Comparison of ENCODE assay signal across 8 cellular contexts in the genomic region with DNA sequence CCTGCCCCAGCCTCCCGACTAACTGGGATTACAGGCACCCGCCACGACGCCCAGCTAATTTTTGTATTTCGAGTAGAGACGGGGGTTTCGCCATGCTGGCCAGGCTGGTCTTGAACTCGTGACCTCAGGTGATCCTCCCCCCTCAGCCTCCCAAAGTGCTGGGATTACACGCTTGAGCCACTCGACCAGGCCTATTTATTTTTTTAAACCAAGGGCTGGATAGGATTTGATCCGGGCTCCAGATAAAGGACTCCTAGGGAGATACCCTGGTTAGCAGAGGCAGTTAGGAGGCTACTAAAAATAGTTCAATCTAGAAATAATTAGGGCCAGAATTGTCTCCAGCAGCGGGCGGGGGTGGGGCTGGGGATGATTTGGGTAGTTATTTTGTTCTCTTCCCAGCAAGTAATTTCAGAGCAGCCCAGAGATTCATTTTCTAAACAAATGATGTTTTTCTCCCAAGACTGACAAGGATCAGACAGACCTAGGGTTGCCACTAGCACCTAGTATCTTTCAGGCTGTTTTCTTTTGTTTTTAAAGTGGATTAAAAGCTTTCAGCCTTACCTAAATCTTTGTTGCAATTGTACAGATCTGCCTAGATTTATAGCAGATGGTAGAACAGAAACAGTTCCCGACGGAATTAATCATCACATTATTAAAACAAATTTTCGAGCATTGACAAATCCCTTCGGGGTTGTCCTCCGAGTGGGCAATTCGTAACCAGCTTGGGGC. TPM values are rescaled to one million over a fixed set of nuclear protein-coding genes. Genes with fewer than 3 reads are reported as not detected.
DNase-seq lines count a peak whose midpoint lies in the region; ATAC-seq and TF ChIP-seq lines count a peak whose summit lies in the region.

No MANE protein-coding gene starts in this region.

- peaks cover 31% of the 10 kb centered on the region for H3K27me3 Mint-ChIP-seq in CD4-positive, CD25-positive, alpha-beta regulatory T cell
- H3K27me3 Mint-ChIP-seq in IgD-negative memory B cell = peaks cover 3% of the 10 kb centered on the region

- peak overlapping the region; percentile 90 for H3K9ac ChIP-seq in mucosa of stomach (ENCODE audit: low read length)

- H3K36me3 ChIP-seq in CD4-positive, CD25-positive, alpha-beta regulatory T cell (ENCODE audit: control insufficient read depth, insufficient read depth, low read length) = no peaks in the 10 kb centered on the region
- no peaks in the 10 kb centered on the region for H3K36me3 ChIP-seq in mucosa of stomach (ENCODE audit: control insufficient read depth, insufficient read depth, low read length)

- H3K9me3 ChIP-seq in CD4-positive, CD25-positive, alpha-beta regulatory T cell (ENCODE audit: control insufficient read depth in 2 of 2, low read length in 2 of 2) = no peaks in the 10 kb centered on the region
- H3K9me3 ChIP-seq in mucosa of stomach (ENCODE audit: control insufficient read depth, low read length) = no peaks in the 10 kb centered on the region

- peaks cover 40% of the 10 kb centered on the region for H3K4me1 ChIP-seq in CD4-positive, CD25-positive, alpha-beta regulatory T cell (ENCODE audit: control insufficient read depth, insufficient read depth, low read length, poor library complexity, severe bottlenecking)
- no peaks in the 10 kb centered on the region for H3K4me1 ChIP-seq in mucosa of stomach (ENCODE audit: control insufficient read depth, insufficient read depth, low read length)

- no peaks in the 10 kb centered on the region for H3K27me3 ChIP-seq in CD4-positive, CD25-positive, alpha-beta regulatory T cell (ENCODE audit: control insufficient read depth, insufficient read depth, low read length)
- H3K27me3 ChIP-seq in mucosa of stomach (ENCODE audit: control insufficient read depth, insufficient read depth, low read length) = peaks cover 18% of the 10 kb centered on the region

- H3K27ac ChIP-seq in CD4-positive, CD25-positive, alpha-beta regulatory T cell (ENCODE audit: insufficient read depth, low read length, poor library complexity, severe bottlenecking) = peak overlapping the region; percentile 88

- H3K4me3 Mint-ChIP-seq in CD4-positive, CD25-positive, alpha-beta regulatory T cell = peak overlapping the region; percentile 93 to 100 (median 97)
- peak overlapping the region; percentile 89 to 100 (median 98) for H3K4me3 Mint-ChIP-seq in IgD-negative memory B cell

- no peaks in the 10 kb centered on the region for H3K9me3 Mint-ChIP-seq in CD4-positive, CD25-positive, alpha-beta regulatory T cell
- H3K9me3 Mint-ChIP-seq in IgD-negative memory B cell = no peaks in the 10 kb centered on the region

- DNase-seq in CD4-positive, CD25-positive, alpha-beta regulatory T cell = no peak
- DNase-seq in cardiac fibroblast (ENCODE audit: low read depth in 2 of 2) (no peak), NCI-H524 (lab: John Stamatoyannopoulos, UW) (no peak), mucosa of gallbladder (ENCODE audit: low spot score) (no peak), NCI-H2171 treated with DMSO at 0.1 percent for 48 hours (lab: John Stamatoyannopoulos, UW) (no peak)

- no peak for TF ChIP-seq CTCF in cardiac fibroblast (IDR thresholded peaks at IDR 0.05; ENCODE audit: low read depth, low read length)

- H3K4me3 ChIP-seq in CD4-positive, CD25-positive, alpha-beta regulatory T cell (ENCODE audit: low read depth, low read length) = peak overlapping the region; percentile 97
- H3K4me3 ChIP-seq in cardiac fibroblast (replicated peaks in 1 of 2; ENCODE audit: low read depth in 2 of 2, low read length in 2 of 2) = peak overlapping the region; percentile 86 to 95
- H3K4me3 ChIP-seq in mucosa of stomach (ENCODE audit: low read length) = peak overlapping the region; percentile 86

- peaks cover 4% of the 10 kb centered on the region for H3K36me3 Mint-ChIP-seq in CD4-positive, CD25-positive, alpha-beta regulatory T cell
- peaks cover 3% of the 10 kb centered on the region for H3K36me3 Mint-ChIP-seq in IgD-negative memory B cell

- ATAC-seq in CD4-positive, CD25-positive, alpha-beta regulatory T cell (ENCODE audit: low read depth in 2 of 2) = no peak
- no peak for ATAC-seq in GM21619 (IDR thresholded peaks at IDR 0.05; ENCODE audit: unreplicated experiment)

- H3K4me1 Mint-ChIP-seq in CD4-positive, CD25-positive, alpha-beta regulatory T cell = peaks cover 15 to 42% (median 25%) of the 10 kb centered on the region in 4 donors
- peaks cover 17 to 35% (median 21%) of the 10 kb centered on the region in 3 donors for H3K4me1 Mint-ChIP-seq in IgD-negative memory B cell

- peak overlapping the region; percentile 97 to 99 (median 98) for H3K27ac Mint-ChIP-seq in CD4-positive, CD25-positive, alpha-beta regulatory T cell
- peak overlapping the region; percentile 96 to 98 (median 97) for H3K27ac Mint-ChIP-seq in IgD-negative memory B cell

RNA-seq across cellular contexts. Expression of a gene that starts 0.9 kb away (rescaled TPM):
- total RNA-seq in CD4-positive, CD25-positive, alpha-beta regulatory T cell = 47.7 TPM
- polyA plus RNA-seq in CD4-positive, CD25-positive, alpha-beta regulatory T cell = 10 to 100 TPM; 61.1 to 68.9 (median 67.0) TPM
- polyA plus RNA-seq in IgD-negative memory B cell = 70.1 TPM
- 28.5 TPM for total RNA-seq in mucosa of gallbladder
